In genomic region chr4:89283226-89283974, GRCh38 we compare ENCODE assay signal across 11 cellular contexts. TPM values are rescaled to one million over a fixed set of nuclear protein-coding genes. Genes with fewer than 3 reads are reported as not detected.
DNase-seq lines count a peak whose midpoint lies in the region; TF ChIP-seq lines count a peak whose summit lies in the region.
"Had no signal": no experiment of that assay in that cellular context is flagged by ENCODE, and none has a peak within 500 bp of the region (broad histone marks: within the 10 kb centered on the region; RNA-seq: fewer than 3 reads in every experiment).

No MANE protein-coding gene starts in this region.

- no peaks in the 10 kb centered on the region for H3K27me3 Mint-ChIP-seq in activated CD4-positive, alpha-beta memory T cell treated with anti-CD3 and anti-CD28 coated beads for 36 hours
- H3K27me3 Mint-ChIP-seq in stimulated activated naive CD8-positive, alpha-beta T cell treated with anti-CD3 and anti-CD28 coated beads, Interleukin-15, Interleukin-2, amounts not matched to agents 100 ng/mL and 50 ng/mL, for 24 hours: no peaks in the 10 kb centered on the region
- H3K27me3 Mint-ChIP-seq: progenitor cell of endocrine pancreas had no signal

- no peaks in the 10 kb centered on the region for H3K27me3 ChIP-seq in H7 (ENCODE audit: control insufficient read depth, insufficient read depth, low read length)
- H3K27me3 ChIP-seq: gastroesophageal sphincter had no signal

- CTCF ChIA-PET in activated CD4-positive, alpha-beta memory T cell treated with anti-CD3 and anti-CD28 coated beads for 36 hours (lab: Charles Lee): interaction anchor here (1.1 to 6.4 kb wide), 8 partner anchors 9 to 57 kb away, joined by 4 to 60 read pairs (median 8); no protein-coding TSS in a partner anchor

- peaks cover 72% of the 10 kb centered on the region for H3K4me1 Mint-ChIP-seq in activated CD4-positive, alpha-beta memory T cell treated with anti-CD3 and anti-CD28 coated beads for 36 hours (ENCODE audit: low read depth)
- peaks cover 71% of the 10 kb centered on the region for H3K4me1 Mint-ChIP-seq in stimulated activated naive CD8-positive, alpha-beta T cell treated with anti-CD3 and anti-CD28 coated beads, Interleukin-15, Interleukin-2, amounts not matched to agents 100 ng/mL and 50 ng/mL, for 24 hours (ENCODE audit: low read depth)

- no peak for TF ChIP-seq CTCF in fibroblast of pulmonary artery (IDR thresholded peaks at IDR 0.05; ENCODE audit: low read length, missing control alignments)

- POLR2A ChIA-PET in activated CD4-positive, alpha-beta memory T cell treated with anti-CD3 and anti-CD28 coated beads for 36 hours (lab: Charles Lee): interaction anchor here (0.8 to 10.4 kb wide), 5 partner anchors 11 to 22 kb away, joined by 3 to 139 read pairs (median 6); no protein-coding TSS in a partner anchor

- H3K27ac Mint-ChIP-seq in activated CD4-positive, alpha-beta memory T cell treated with anti-CD3 and anti-CD28 coated beads for 36 hours: peak overlapping the region; percentile 77
- H3K27ac Mint-ChIP-seq in stimulated activated naive CD8-positive, alpha-beta T cell treated with anti-CD3 and anti-CD28 coated beads, Interleukin-15, Interleukin-2, amounts not matched to agents 100 ng/mL and 50 ng/mL, for 24 hours: peak overlapping the region; percentile 90
- H3K27ac Mint-ChIP-seq: progenitor cell of endocrine pancreas had no signal

- peak overlapping the region; percentile 20 for H3K4me3 Mint-ChIP-seq in activated CD4-positive, alpha-beta memory T cell treated with anti-CD3 and anti-CD28 coated beads for 36 hours
- H3K4me3 Mint-ChIP-seq in stimulated activated naive CD8-positive, alpha-beta T cell treated with anti-CD3 and anti-CD28 coated beads, Interleukin-15, Interleukin-2, amounts not matched to agents 100 ng/mL and 50 ng/mL, for 24 hours: peak overlapping the region; percentile 35

- no peak overlapping the region for H3K4me3 ChIP-seq in fibroblast of pulmonary artery (replicated peaks; ENCODE audit: low read depth, low read length)
- no peak overlapping the region for H3K4me3 ChIP-seq in H7 (ENCODE audit: insufficient read depth, low read depth, low read length)
- H3K4me3 ChIP-seq: gastroesophageal sphincter had no signal

- DNase-seq in activated CD8-positive, alpha-beta memory T cell treated with anti-CD3 and anti-CD28 coated beads, Interleukin-2, amount 50 U/mL, for 4 hours: peak; percentile 26
- DNase-seq in activated CD8-positive, alpha-beta memory T cell treated with anti-CD3 and anti-CD28 coated beads for 24 hours: no peak
- peak; percentile 65 for DNase-seq in activated CD4-positive, alpha-beta memory T cell treated with anti-CD3 and anti-CD28 coated beads for 36 hours
- DNase-seq in fibroblast of pulmonary artery (ENCODE audit: low read depth) (peak; percentile 69), H7 (no peak), middle frontal gyrus (ENCODE audit: extremely low spot score, low spot score) (no peak), NCI-H82 (lab: John Stamatoyannopoulos, UW) (no peak)
- DNase-seq: stimulated activated CD8-positive, alpha-beta memory T cell treated with anti-CD3 and anti-CD28 coated beads, Interleukin-4, amount 100 ng/mL, for 48 hours had no signal

- no peaks in the 10 kb centered on the region for H3K36me3 ChIP-seq in H7 (replicated peaks; ENCODE audit: control insufficient read depth, insufficient read depth, low read length)
- H3K36me3 ChIP-seq: gastroesophageal sphincter had no signal

- intact Hi-C loops in activated CD4-positive, alpha-beta memory T cell treated with anti-CD3 and anti-CD28 coated beads for 36 hours (cut with micrococcal nuclease): loop anchor here (1.0 to 2.0 kb wide), 3 partner anchors 11 to 15 kb away; no protein-coding TSS in a partner anchor

- H3K36me3 Mint-ChIP-seq in activated CD4-positive, alpha-beta memory T cell treated with anti-CD3 and anti-CD28 coated beads for 36 hours: peaks cover 3% of the 10 kb centered on the region
- H3K36me3 Mint-ChIP-seq in stimulated activated naive CD8-positive, alpha-beta T cell treated with anti-CD3 and anti-CD28 coated beads, Interleukin-15, Interleukin-2, amounts not matched to agents 100 ng/mL and 50 ng/mL, for 24 hours (ENCODE audit: low read depth): no peaks in the 10 kb centered on the region

- H3K9me3 Mint-ChIP-seq in activated CD4-positive, alpha-beta memory T cell treated with anti-CD3 and anti-CD28 coated beads for 36 hours: no peaks in the 10 kb centered on the region
- H3K9me3 Mint-ChIP-seq in stimulated activated naive CD8-positive, alpha-beta T cell treated with anti-CD3 and anti-CD28 coated beads, Interleukin-15, Interleukin-2, amounts not matched to agents 100 ng/mL and 50 ng/mL, for 24 hours: no peaks in the 10 kb centered on the region

RNA-seq across cellular contexts. Expression of gene GPRIN3, which starts 24.2 kb away (rescaled TPM):
- 10 to 100 TPM; 20.0 to 22.7 TPM for total RNA-seq in activated CD4-positive, alpha-beta memory T cell treated with anti-CD3 and anti-CD28 coated beads for 36 hours
- total RNA-seq in H7 (2014; rRNA removed; shearing (Covaris generic)): 0.42 and 0.44 TPM in 2 replicates

Comparison
In these comparisons a context has a peak if more than half of its experiments do, and no peak if none do; other contexts are left out.
1. DNase-seq: peak in activated CD8-positive, alpha-beta memory T cell treated with anti-CD3 and anti-CD28 coated beads, Interleukin-2, amount 50 U/mL, for 4 hours (single experiment), activated CD4-positive, alpha-beta memory T cell treated with anti-CD3 and anti-CD28 coated beads for 36 hours (single experiment) and fibroblast of pulmonary artery (single experiment); none in activated CD8-positive, alpha-beta memory T cell treated with anti-CD3 and anti-CD28 coated beads for 24 hours (single experiment), H7 (single experiment), middle frontal gyrus (single experiment) and NCI-H82 (single experiment).
2. RNA of gene GPRIN3, which starts 24.2 kb away (total RNA-seq): 20.0 to 22.7 TPM in activated CD4-positive, alpha-beta memory T cell treated with anti-CD3 and anti-CD28 coated beads for 36 hours; 0.42 to 0.44 TPM in H7; every median in the first group is over 10 times any median in the second.